In the genomic region with DNA sequence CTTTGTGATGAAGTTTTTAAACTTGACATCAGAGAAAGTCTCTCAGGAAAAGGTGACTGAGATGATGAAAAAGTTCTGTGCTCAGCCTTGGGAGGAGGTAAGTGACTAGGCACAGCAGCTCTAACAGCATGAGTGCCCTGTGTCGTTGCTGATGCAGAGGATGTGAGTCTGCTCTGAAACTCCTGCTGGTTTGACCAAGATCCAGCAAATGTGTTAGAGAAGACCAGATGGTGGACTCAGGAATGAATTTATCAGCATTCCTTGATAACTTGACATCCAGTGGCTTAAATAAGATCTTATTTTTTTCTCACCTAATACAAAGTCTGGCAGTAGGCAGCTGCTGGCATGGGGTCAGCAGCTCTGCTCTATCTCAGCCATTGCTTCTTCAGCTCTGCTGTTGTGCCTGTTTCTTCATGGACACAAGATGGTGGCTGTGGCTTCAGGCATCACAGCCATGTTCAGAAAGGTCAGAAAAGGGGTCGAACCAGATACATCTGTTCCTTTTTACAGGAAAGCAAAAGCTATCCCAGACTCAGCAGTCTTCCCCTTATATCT, we compare ENCODE assay signal across 29 cellular contexts. TPM values are rescaled to one million over a fixed set of nuclear protein-coding genes. Genes with fewer than 3 reads are reported as not detected.
A peak's percentile ranks its signal among the peaks of the same experiment; 100 is the strongest.
DNase-seq lines count a peak whose midpoint lies in the region; TF ChIP-seq lines count a peak whose summit lies in the region.
"Had no signal": no experiment of that assay in that cellular context is flagged by ENCODE, and none has a peak within 500 bp of the region (broad histone marks: within the 10 kb centered on the region; RNA-seq: fewer than 3 reads in every experiment).

No MANE protein-coding gene starts in this region.

- H3F3A ChIP-seq in smooth muscle cell (ENCODE audit: low read depth): no peaks in the 10 kb centered on the region

- no peak overlapping the region for H3K9ac ChIP-seq in smooth muscle cell (ENCODE audit: low read depth)

- H3K4me2 ChIP-seq in smooth muscle cell: no peak overlapping the region

- H3K79me2 ChIP-seq in smooth muscle cell (ENCODE audit: low read depth): no peaks in the 10 kb centered on the region

- H3K4me3 ChIP-seq in fibroblast of the aortic adventitia (ENCODE audit: low read depth, low read length) (no peak overlapping the region), smooth muscle cell (no peak overlapping the region)
- H3K4me3 ChIP-seq: left lung, right lobe of liver, SK-N-MC, stomach, tibial nerve had no signal

- H3K27me3 ChIP-seq in smooth muscle cell (ENCODE audit: low read depth): no peaks in the 10 kb centered on the region
- H3K27me3 ChIP-seq: left lung, right lobe of liver, stomach, tibial nerve had no signal

- no peaks in the 10 kb centered on the region for H4K20me1 ChIP-seq in smooth muscle cell (ENCODE audit: low read depth)

- no peak overlapping the region for H3K4me3 Mint-ChIP-seq in IgD-negative memory B cell
- H3K4me3 Mint-ChIP-seq: activated CD4-positive, alpha-beta T cell treated with anti-CD3 and anti-CD28 coated beads, Interleukin-2, amount 10 ng/mL, durations not matched to agents 7 days and 5 days; activated naive CD8-positive, alpha-beta T cell; CD8-positive, alpha-beta memory T cell; central memory CD8-positive, alpha-beta T cell; natural killer cell had no signal

- no peaks in the 10 kb centered on the region for H3K36me3 ChIP-seq in smooth muscle cell (ENCODE audit: low read depth)
- H3K36me3 ChIP-seq: right lobe of liver, tibial nerve, WERI-Rb-1 had no signal

- H3K4me1 Mint-ChIP-seq in IgD-negative memory B cell: peaks cover 11 to 14% (median 12%) of the 10 kb centered on the region in 3 donors
- H3K4me1 Mint-ChIP-seq: central memory CD8-positive, alpha-beta T cell had no signal

- no peaks in the 10 kb centered on the region for H3K4me1 ChIP-seq in smooth muscle cell (ENCODE audit: low read depth)
- H3K4me1 ChIP-seq: right lobe of liver had no signal

- peak overlapping the region; percentile 40 for H3K27ac ChIP-seq in smooth muscle cell (ENCODE audit: low read depth)
- H3K27ac ChIP-seq: HL-60, left lung, right lobe of liver, RWPE1, SK-N-MC, tibial nerve, WERI-Rb-1 had no signal

- peaks cover 5% of the 10 kb centered on the region for H3K36me3 Mint-ChIP-seq in IgD-negative memory B cell
- H3K36me3 Mint-ChIP-seq: natural killer cell had no signal

- no peaks in the 10 kb centered on the region for H3K9me3 ChIP-seq in smooth muscle cell (replicated peaks; ENCODE audit: low read depth)
- H3K9me3 ChIP-seq: left lung, right lobe of liver, stomach, tibial nerve had no signal

- no peak overlapping the region for H2AFZ ChIP-seq in smooth muscle cell (ENCODE audit: low read depth)

- DNase-seq in EH (ENCODE audit: low read depth) (peak; percentile 13), fibroblast of the aortic adventitia (ENCODE audit: low read depth) (peak; percentile 59), smooth muscle cell (lab: John Stamatoyannopoulos, UW; ENCODE audit: unreplicated experiment) (no peak), DMS79 treated with DMSO at 0.1 percent for 48 hours (lab: John Stamatoyannopoulos, UW) (no peak), NCI-H1048 (lab: John Stamatoyannopoulos, UW) (no peak)
- DNase-seq in effector CD4-positive, alpha-beta T cell: no peak
- DNase-seq: activated CD4-positive, alpha-beta T cell treated with anti-CD3 and anti-CD28 coated beads, Interleukin-2, amount 10 ng/mL, durations not matched to agents 7 days and 5 days; activated CD8-positive, alpha-beta memory T cell treated with anti-CD3 and anti-CD28 coated beads, Interleukin-2, amount 50 U/mL, for 4 hours; CD8-positive, alpha-beta memory T cell; erythroblast; hypothalamus; left lung; midbrain; natural killer cell; NCI-H1105; NCI-H2029 treated with DMSO at 0.1 percent for 48 hours; NCI-H226; right lobe of liver; stomach; WERI-Rb-1 had no signal

- TF ChIP-seq CTCF in fibroblast of the aortic adventitia (IDR thresholded peaks at IDR 0.05; ENCODE audit: insufficient read depth, low read length) (no peak), smooth muscle cell (IDR thresholded peaks at IDR 0.05; ENCODE audit: borderline replicate concordance, insufficient read depth, poor library complexity, severe bottlenecking) (no peak)

- H3K27me3 Mint-ChIP-seq in IgD-negative memory B cell: no peaks in the 10 kb centered on the region

- peak overlapping the region in 2 of 3 donors; percentile 31 to 56 for H3K27ac Mint-ChIP-seq in IgD-negative memory B cell
- H3K27ac Mint-ChIP-seq: activated CD4-positive, alpha-beta T cell treated with anti-CD3 and anti-CD28 coated beads, Interleukin-2, amount 10 ng/mL, durations not matched to agents 7 days and 5 days; activated naive CD8-positive, alpha-beta T cell; activated T-helper 2 cell treated with anti-CD3 and anti-CD28 coated beads, Interferon-gamma antibody, Interleukin-2, Interleukin-4, amounts not matched to agents 10 μg/mL and 5 μg/mL and 100 μg/mL, durations not matched to agents 14 hours and 24 hours and 36 hours; natural killer cell had no signal

- no peaks in the 10 kb centered on the region for H3K9me3 Mint-ChIP-seq in IgD-negative memory B cell
- H3K9me3 Mint-ChIP-seq: activated CD4-positive, alpha-beta T cell treated with anti-CD3 and anti-CD28 coated beads, Interleukin-2, amount 10 ng/mL, durations not matched to agents 7 days and 5 days; central memory CD8-positive, alpha-beta T cell; natural killer cell had no signal

- WGBS in smooth muscle cell (ENCODE audit: low lambda C conversion rate): 38% methylated on average over 2 of the region's 2 CpGs

RNA-seq across cellular contexts. Expression of gene CC2D2B, which starts 47.2 kb away (rescaled TPM):
- 0.28 TPM for polyA plus RNA-seq in IgD-negative memory B cell
- total RNA-seq in fibroblast of the aortic adventitia (ENCODE audit: low replicate concordance): 0.09 TPM in 1 of 2 replicates, not detected in the other
- not detected in 2 replicates for total RNA-seq in smooth muscle cell
- polyA plus RNA-seq in smooth muscle cell: not detected in 2 replicates
- total RNA-seq: activated CD4-positive, alpha-beta T cell treated with anti-CD3 and anti-CD28 coated beads, Interleukin-2, amount 10 ng/mL, durations not matched to agents 7 days and 5 days; CD8-positive, alpha-beta memory T cell; H4 had no signal
- polyA plus RNA-seq: CD8-positive, alpha-beta memory T cell had no signal

Comparison
In these comparisons a context has a peak if more than half of its experiments do, and no peak if none do; other contexts are left out.
1. DNase-seq: peak in EH (single experiment) and fibroblast of the aortic adventitia (single experiment); none in smooth muscle cell (single experiment), DMS79 treated with DMSO at 0.1 percent for 48 hours (single experiment), effector CD4-positive, alpha-beta T cell (single experiment) and NCI-H1048 (single experiment).